Comparison of ENCODE assay signal across 19 cellular contexts in the genomic region with DNA sequence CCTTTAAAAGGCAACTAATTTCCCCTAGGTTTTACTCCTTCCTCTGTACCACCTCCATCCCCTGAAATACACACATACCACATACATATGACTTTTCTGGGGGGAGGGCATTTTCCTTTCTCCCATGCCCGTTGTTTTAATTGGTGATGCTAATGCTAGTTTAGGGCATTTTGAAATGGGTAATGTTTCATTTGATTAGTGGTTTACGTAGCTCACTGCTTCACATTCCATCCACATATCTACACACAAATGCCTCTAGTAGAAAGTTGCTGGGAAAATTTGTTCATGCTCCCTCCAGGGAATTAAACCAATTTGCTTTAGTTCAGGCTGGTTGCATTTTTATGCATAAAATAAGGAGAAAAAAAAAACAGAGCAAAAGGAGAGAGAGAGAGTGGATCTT.
"Had no signal": no experiment of that assay in that cellular context is flagged by ENCODE, and none has a peak within 500 bp of the region (broad histone marks: within the 10 kb centered on the region; RNA-seq: fewer than 3 reads in every experiment).

No MANE protein-coding gene starts in this region.

- H3K4me1 Mint-ChIP-seq: activated CD8-positive, alpha-beta memory T cell treated with anti-CD3 and anti-CD28 coated beads, Interleukin-2, amount 10 ng/mL, durations not matched to agents 7 days and 5 days; activated naive CD8-positive, alpha-beta T cell treated with anti-CD3 and anti-CD28 coated beads for 36 hours; naive thymus-derived CD4-positive, alpha-beta T cell had no signal

- H3K27ac ChIP-seq: cardiac muscle cell, colonic mucosa, lower lobe of right lung, prostate gland, sigmoid colon had no signal

- H3K4me1 ChIP-seq: colonic mucosa, lower lobe of right lung had no signal

- H3K36me3 Mint-ChIP-seq: activated CD8-positive, alpha-beta memory T cell treated with anti-CD3 and anti-CD28 coated beads, Interleukin-2, amount 10 ng/mL, durations not matched to agents 7 days and 5 days; activated naive CD8-positive, alpha-beta T cell treated with anti-CD3 and anti-CD28 coated beads for 36 hours; naive thymus-derived CD4-positive, alpha-beta T cell had no signal

- ATAC-seq: activated CD8-positive, alpha-beta memory T cell treated with anti-CD3 and anti-CD28 coated beads, Interleukin-2, amount 10 ng/mL, durations not matched to agents 7 days and 5 days; lower lobe of right lung; naive thymus-derived CD4-positive, alpha-beta T cell had no signal

- H3K27me3 ChIP-seq: cardiac muscle cell, colonic mucosa, sigmoid colon had no signal

- H3K27ac Mint-ChIP-seq: activated CD8-positive, alpha-beta memory T cell treated with anti-CD3 and anti-CD28 coated beads, Interleukin-2, amount 10 ng/mL, durations not matched to agents 7 days and 5 days; activated naive CD8-positive, alpha-beta T cell treated with anti-CD3 and anti-CD28 coated beads for 36 hours; naive thymus-derived CD4-positive, alpha-beta T cell had no signal

- H3K4me3 ChIP-seq: cardiac muscle cell, colonic mucosa, lower lobe of right lung, prostate gland, sigmoid colon had no signal

- H3K36me3 ChIP-seq: cardiac muscle cell, colonic mucosa, lower lobe of right lung, prostate gland, sigmoid colon had no signal

- H3K9me3 ChIP-seq: colonic mucosa, lower lobe of right lung, prostate gland, sigmoid colon had no signal

- H3K4me3 Mint-ChIP-seq: activated CD8-positive, alpha-beta memory T cell treated with anti-CD3 and anti-CD28 coated beads, Interleukin-2, amount 10 ng/mL, durations not matched to agents 7 days and 5 days; activated naive CD8-positive, alpha-beta T cell treated with anti-CD3 and anti-CD28 coated beads for 36 hours; naive thymus-derived CD4-positive, alpha-beta T cell had no signal

- H3K9me3 Mint-ChIP-seq: activated naive CD8-positive, alpha-beta T cell treated with anti-CD3 and anti-CD28 coated beads for 36 hours; naive thymus-derived CD4-positive, alpha-beta T cell had no signal

- DNase-seq: activated CD4-positive, alpha-beta T cell treated with anti-CD3 and anti-CD28 coated beads, Interleukin-2, amount 50 U/mL, for 4 hours; activated CD4-positive, CD25-positive, alpha-beta regulatory T cell treated with anti-CD3 and anti-CD28 coated beads, Interleukin-2, amount 50 U/mL, for 72 hours; activated CD8-positive, alpha-beta memory T cell treated with anti-CD3 and anti-CD28 coated beads, Interleukin-2, amount 10 ng/mL, durations not matched to agents 7 days and 5 days; activated gamma-delta T cell; activated naive CD8-positive, alpha-beta T cell treated with anti-CD3 and anti-CD28 coated beads for 36 hours; activated T-cell treated with anti-CD3 and anti-CD28 coated beads, Interleukin-2, amount 50 U/mL, for 48 hours; anterior cingulate cortex; colonic mucosa; effector CD4-positive, alpha-beta T cell; hypothalamus; lower lobe of right lung; midbrain; naive thymus-derived CD4-positive, alpha-beta T cell; occipital lobe; sigmoid colon; stimulated activated CD4-positive, alpha-beta T cell treated with anti-CD3 and anti-CD28 coated beads, Interleukin-12 subunit alpha, Interleukin-12 subunit beta, amount 100 ng/mL, for 4 hours; stimulated activated naive CD4-positive, alpha-beta T cell had no signal
